1 cellular context compared by ENCODE assay signal in the genomic region with DNA sequence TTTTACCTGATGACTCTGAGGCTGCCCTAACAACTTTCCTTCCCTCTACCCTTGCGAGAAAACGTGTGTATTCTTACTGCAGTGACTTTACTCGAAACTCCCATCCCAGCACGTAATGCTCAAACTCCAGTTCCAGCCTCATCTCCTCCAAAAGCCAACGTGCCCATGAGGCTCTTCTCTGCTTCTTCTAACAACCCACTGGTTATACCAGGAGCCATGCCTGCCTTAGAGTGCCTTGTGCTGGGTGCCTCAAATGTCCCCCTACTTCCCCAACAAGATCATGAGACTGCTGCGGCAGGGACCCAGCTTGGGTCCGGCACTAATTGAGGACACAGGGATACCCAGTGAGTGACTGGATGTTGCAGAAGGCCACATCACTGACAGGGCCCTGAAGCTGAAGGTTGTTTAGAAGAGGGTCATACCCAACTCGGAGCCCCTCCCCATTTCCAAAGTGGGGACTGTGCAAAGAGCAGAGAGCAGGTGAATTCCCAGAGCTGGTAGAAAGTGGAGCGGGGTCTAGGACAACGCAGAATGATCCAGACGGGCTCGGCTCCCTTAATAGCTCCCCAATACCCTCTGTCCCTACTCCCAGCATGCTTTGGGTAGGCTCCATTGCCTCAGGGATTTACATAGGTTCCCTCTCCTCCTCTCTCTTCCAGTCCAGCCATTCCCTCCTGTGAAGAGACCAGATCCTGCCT.
A peak's percentile ranks its signal among the peaks of the same experiment; 100 is the strongest.
TF ChIP-seq lines count a peak whose summit lies in the region.

No MANE protein-coding gene starts in this region.

TF ChIP-seq in H1, 55 proteins besides CTCF, POLR2A, EP300 and RAD21:
- TF ChIP-seq TAF7 (optimal IDR thresholded peaks at IDR 0.05; ENCODE audit: borderline replicate concordance, low read depth, low read length): peak; percentile 91
- peak; percentile 55; the same call in 1 of the 2 replicates for TF ChIP-seq POLR2AphosphoS5 (IDR thresholded peaks at IDR 0.05; ENCODE audit: low read depth, low read length)
- 0 out of 2 replicates have a peak, but pooled peaks have one; percentile 19 for TF ChIP-seq TBP (IDR thresholded peaks at IDR 0.05; ENCODE audit: low read depth, low read length)
- no peak for TF ChIP-seq ZNF274 (IDR thresholded peaks at IDR 0.05; ENCODE audit: borderline replicate concordance, extremely low read depth, low read length)
